ENCODE assay signal across 8 cellular contexts in the genomic region with DNA sequence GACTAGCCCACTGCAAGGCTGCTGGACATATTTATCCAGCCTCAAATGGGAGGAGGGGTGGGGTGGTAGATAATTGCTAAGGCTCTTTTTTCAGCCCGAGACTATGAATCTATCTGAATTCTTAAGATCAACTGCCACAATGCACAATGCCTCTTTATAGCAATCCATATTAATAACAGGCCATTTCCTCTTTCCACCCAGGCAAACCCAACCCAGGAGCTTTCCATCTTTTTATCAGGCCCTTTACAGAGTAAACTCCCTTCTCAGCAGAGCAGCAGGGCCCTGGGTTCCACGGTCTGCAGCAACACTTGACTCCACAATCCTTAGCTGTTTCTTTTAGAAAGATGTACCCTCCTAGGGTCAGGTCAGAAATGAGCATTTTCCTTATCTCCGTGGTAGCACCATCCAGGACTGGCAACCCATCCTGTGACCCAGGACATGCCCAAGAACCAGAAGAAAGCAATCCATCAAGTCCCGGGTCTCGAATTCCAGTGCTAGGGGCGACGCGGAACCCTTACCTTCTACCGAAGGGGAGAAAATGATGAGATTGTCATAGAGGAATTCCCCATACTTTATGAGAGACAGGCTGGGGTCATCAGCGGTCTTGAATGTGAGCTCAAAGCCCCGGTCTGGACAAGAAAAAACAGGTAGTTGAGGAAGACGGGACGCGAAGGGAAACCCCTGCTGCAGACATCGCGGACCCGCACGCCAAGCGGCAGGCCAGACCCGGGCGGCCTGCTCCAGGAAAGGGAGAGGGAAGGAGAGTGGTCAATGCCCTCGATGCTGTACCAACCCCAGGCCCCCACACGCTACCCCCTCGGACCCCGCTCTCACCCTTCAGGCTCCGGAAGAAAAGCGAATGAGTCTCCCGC. TPM values are rescaled to one million over a fixed set of nuclear protein-coding genes. Genes with fewer than 3 reads are reported as not detected.
DNase-seq lines count a peak whose midpoint lies in the region; ATAC-seq and TF ChIP-seq lines count a peak whose summit lies in the region.

No MANE protein-coding gene starts in this region.

- peak overlapping the region; percentile 96 for H3K27ac Mint-ChIP-seq in activated naive CD8-positive, alpha-beta T cell treated with anti-CD3 and anti-CD28 coated beads, Interleukin-2, amount 10 ng/mL, durations not matched to agents 7 days and 5 days

- TF ChIP-seq EP300 in stomach (IDR thresholded peaks at IDR 0.05), result no peak

- DNase-seq in activated naive CD8-positive, alpha-beta T cell treated with anti-CD3 and anti-CD28 coated beads, Interleukin-2, amount 10 ng/mL, durations not matched to agents 7 days and 5 days, result no peak
- DNase-seq in iris pigment epithelial cell (ENCODE audit: low read depth) (peak; percentile 15), stomach (no peak), HCEC 1CT (no peak)

- peaks cover 10% of the 10 kb centered on the region for H3K36me3 Mint-ChIP-seq in activated naive CD8-positive, alpha-beta T cell treated with anti-CD3 and anti-CD28 coated beads, Interleukin-2, amount 10 ng/mL, durations not matched to agents 7 days and 5 days

- H3K4me3 ChIP-seq in stomach, result peak overlapping the region; percentile 82 to 96 (median 91)

- H3K9me3 ChIP-seq in stomach, result no peaks in the 10 kb centered on the region

- peaks cover 21 to 50% (median 36%) of the 10 kb centered on the region in 4 donors for H3K4me1 ChIP-seq in stomach

- H3K4me3 Mint-ChIP-seq in activated naive CD8-positive, alpha-beta T cell treated with anti-CD3 and anti-CD28 coated beads, Interleukin-2, amount 10 ng/mL, durations not matched to agents 7 days and 5 days, result peak overlapping the region; percentile 94

- peaks cover 31% of the 10 kb centered on the region for H3K4me1 Mint-ChIP-seq in activated naive CD8-positive, alpha-beta T cell treated with anti-CD3 and anti-CD28 coated beads, Interleukin-2, amount 10 ng/mL, durations not matched to agents 7 days and 5 days

- no peaks in the 10 kb centered on the region for H3K27me3 Mint-ChIP-seq in activated naive CD8-positive, alpha-beta T cell treated with anti-CD3 and anti-CD28 coated beads, Interleukin-2, amount 10 ng/mL, durations not matched to agents 7 days and 5 days

- H3K27me3 ChIP-seq in stomach, result no peaks in the 10 kb centered on the region

- no peak for TF ChIP-seq POLR2A in stomach (IDR thresholded peaks at IDR 0.05)

- WGBS in stomach, 5 donors, result 1 to 2% (median 2%) methylated on average over 22 to 28 of the region's 28 CpGs

- intact Hi-C loops in stomach (cut with DNase I; ENCODE audit: low total_unique reads), result no loop called here

- H3K27ac ChIP-seq in stomach, result peak overlapping the region; percentile 63 to 89 (median 85)

- no peaks in the 10 kb centered on the region for H3K9me3 Mint-ChIP-seq in activated naive CD8-positive, alpha-beta T cell treated with anti-CD3 and anti-CD28 coated beads, Interleukin-2, amount 10 ng/mL, durations not matched to agents 7 days and 5 days

- peaks cover 25 to 39% (median 37%) of the 10 kb centered on the region in 4 donors for H3K36me3 ChIP-seq in stomach

- ATAC-seq in GM18498 (IDR thresholded peaks at IDR 0.05; ENCODE audit: unreplicated experiment) (peak; percentile 0), HG03460 (IDR thresholded peaks at IDR 0.05; ENCODE audit: unreplicated experiment) (peak; percentile 1), GM19395 (IDR thresholded peaks at IDR 0.05; ENCODE audit: unreplicated experiment) (no peak), GM18858 (IDR thresholded peaks at IDR 0.05; ENCODE audit: unreplicated experiment) (no peak)
- peak; percentile 1 for ATAC-seq in activated naive CD8-positive, alpha-beta T cell treated with anti-CD3 and anti-CD28 coated beads, Interleukin-2, amount 10 ng/mL, durations not matched to agents 7 days and 5 days (ENCODE audit: low read depth)

- no peak for TF ChIP-seq CTCF in stomach (IDR thresholded peaks at IDR 0.05)

- POLR2A ChIA-PET in activated naive CD8-positive, alpha-beta T cell treated with anti-CD3 and anti-CD28 coated beads, Interleukin-2, amount 10 ng/mL, durations not matched to agents 7 days and 5 days (lab: Charles Lee), result interaction anchor here (0.6 to 1.5 kb wide), 11 partner anchors 10 to 525 kb away, joined by 3 to 6 read pairs (median 3); a partner anchor contains a TSS

RNA-seq across cellular contexts. Expression of a gene that starts 0.6 kb away (rescaled TPM):
- 100 to 1,000 TPM; 131 to 134 TPM for total RNA-seq in activated naive CD8-positive, alpha-beta T cell treated with anti-CD3 and anti-CD28 coated beads, Interleukin-2, amount 10 ng/mL, durations not matched to agents 7 days and 5 days
- 100 to 1,000 TPM in 2 of 5 donors, 10 to 100 TPM in 3; 38.5 to 227 (median 88.1) TPM for total RNA-seq in stomach
- polyA plus RNA-seq in stomach, result 100 to 1,000 TPM in 2 of 3 donors, 10 to 100 TPM in 1; 84.6 to 119 (median 117) TPM

RNA-seq across cellular contexts. Expression of a gene that starts 27.3 kb away (rescaled TPM):
- total RNA-seq in activated naive CD8-positive, alpha-beta T cell treated with anti-CD3 and anti-CD28 coated beads, Interleukin-2, amount 10 ng/mL, durations not matched to agents 7 days and 5 days, result 10 to 100 TPM in 1 of 2 experiments, 1 to 10 TPM in 1; 9.4 to 10.3 TPM
- 100 to 1,000 TPM in 1 of 5 donors, 10 to 100 TPM in 4; 21.0 to 169 (median 42.4) TPM for total RNA-seq in stomach
- 10 to 100 TPM; 53.2 to 74.1 (median 69.9) TPM for polyA plus RNA-seq in stomach

RNA-seq across cellular contexts. Expression of a gene that starts 57.2 kb away (rescaled TPM):
- not detected for total RNA-seq in activated naive CD8-positive, alpha-beta T cell treated with anti-CD3 and anti-CD28 coated beads, Interleukin-2, amount 10 ng/mL, durations not matched to agents 7 days and 5 days
- 1 to 10 TPM in 2 of 5 donors, not detected in 3; 1.3 to 1.5 TPM for total RNA-seq in stomach
- polyA plus RNA-seq in stomach, result 1 to 10 TPM in 1 of 3 donors, under 1 TPM in 2; 0.56 to 1.4 (median 0.78) TPM

Comparison
In these comparisons a context has a peak if more than half of its experiments do, and no peak if none do; other contexts are left out.
1. ATAC-seq: peak in GM18498 (single experiment), HG03460 (single experiment) and activated naive CD8-positive, alpha-beta T cell treated with anti-CD3 and anti-CD28 coated beads, Interleukin-2, amount 10 ng/mL, durations not matched to agents 7 days and 5 days (single experiment); none in GM19395 (single experiment) and GM18858 (single experiment).